In the genomic region with DNA sequence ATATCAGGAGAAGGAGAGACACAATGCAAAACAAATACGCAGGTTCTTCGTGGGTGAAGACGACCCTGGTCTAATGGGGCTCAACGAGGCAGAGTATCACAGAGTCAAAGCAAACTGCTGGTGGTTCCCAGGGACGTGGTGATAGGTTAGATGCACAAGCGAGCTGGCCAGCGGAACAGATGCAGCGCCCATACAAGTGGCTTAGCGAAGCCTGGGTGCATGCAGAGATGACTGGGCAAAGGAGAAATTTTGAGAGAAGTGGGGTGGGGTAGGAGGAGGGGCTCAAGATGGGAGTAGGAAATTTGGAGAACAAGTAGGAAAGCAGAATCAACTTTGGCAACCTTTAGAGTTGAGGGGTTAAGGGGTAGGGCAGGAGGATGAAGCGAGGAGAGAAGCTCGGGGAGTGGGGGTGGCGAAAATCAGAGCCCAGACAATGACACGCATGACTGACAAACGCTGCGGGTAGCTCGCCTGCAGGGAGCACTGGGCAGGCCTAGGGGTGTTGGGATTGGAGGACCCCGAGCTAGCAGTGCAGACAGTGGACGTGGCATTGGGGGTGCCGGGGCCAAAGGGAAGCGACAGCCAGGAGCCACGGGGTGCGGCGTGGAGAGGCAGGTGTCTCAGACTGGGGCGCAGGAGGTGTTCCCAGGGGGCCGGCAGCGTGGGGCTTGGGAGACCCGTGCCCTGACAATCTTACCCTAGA, we compare ENCODE assay signal across 7 cellular contexts. TPM values are rescaled to one million over a fixed set of nuclear protein-coding genes. Genes with fewer than 3 reads are reported as not detected.
DNase-seq lines count a peak whose midpoint lies in the region; ATAC-seq, FAIRE-seq and TF ChIP-seq lines count a peak whose summit lies in the region.

No MANE protein-coding gene starts in this region.

- peaks cover 22% of the 10 kb centered on the region for H3K4me1 Mint-ChIP-seq in memory B cell
- H3K4me1 Mint-ChIP-seq in stimulated activated memory B cell treated with anti-CD40 and anti-IgM and Interleukin-4, amounts not matched to agents 10 μg/mL and 1 μg/mL and 100 μg/mL, for 72 hours = peaks cover 18% of the 10 kb centered on the region

- no peaks in the 10 kb centered on the region for H3K9me3 Mint-ChIP-seq in memory B cell
- no peaks in the 10 kb centered on the region for H3K9me3 Mint-ChIP-seq in stimulated activated memory B cell treated with anti-CD40 and anti-IgM and Interleukin-4, amounts not matched to agents 10 μg/mL and 1 μg/mL and 100 μg/mL, for 72 hours

- H3K27ac ChIP-seq in KOPT-K1 (ENCODE audit: low read depth, low read length, poor library complexity, severe bottlenecking) = peak overlapping the region; percentile 74

- H3K4me3 Mint-ChIP-seq in memory B cell = peak overlapping the region; percentile 94
- peak overlapping the region; percentile 94 for H3K4me3 Mint-ChIP-seq in stimulated activated memory B cell treated with anti-CD40 and anti-IgM and Interleukin-4, amounts not matched to agents 10 μg/mL and 1 μg/mL and 100 μg/mL, for 72 hours

- ATAC-seq in activated CD4-positive, CD25-positive, alpha-beta regulatory T cell treated with anti-CD3 and anti-CD28 coated beads, Interleukin-2, amount 50 U/mL, for 24 hours = peak; percentile 32 to 44
- ATAC-seq in memory B cell (ENCODE audit: low read depth) = peak; percentile 30
- ATAC-seq in stimulated activated memory B cell treated with anti-CD40 and anti-IgM and Interleukin-4, amounts not matched to agents 10 μg/mL and 1 μg/mL and 100 μg/mL, for 72 hours = peak; percentile 67

- H3K27ac Mint-ChIP-seq in memory B cell = peak overlapping the region; percentile 95
- peak overlapping the region; percentile 86 for H3K27ac Mint-ChIP-seq in stimulated activated memory B cell treated with anti-CD40 and anti-IgM and Interleukin-4, amounts not matched to agents 10 μg/mL and 1 μg/mL and 100 μg/mL, for 72 hours

- peaks cover 16% of the 10 kb centered on the region for H3K36me3 ChIP-seq in KOPT-K1 (ENCODE audit: insufficient read depth, low read length)

- H3K9me3 ChIP-seq in KOPT-K1 (ENCODE audit: insufficient read depth, low read length, poor library complexity, severe bottlenecking) = no peaks in the 10 kb centered on the region

- DNase-seq in GM12891 (ENCODE audit: insufficient read length, low spot score) (peak; percentile 35), H54 (ENCODE audit: insufficient read length, low spot score) (peak; percentile 25), ecto neural progenitor cell (ENCODE audit: low spot score) (peak; percentile 64), memory B cell (ENCODE audit: low spot score in 2 of 2) (no peak)

- H3K36me3 Mint-ChIP-seq in memory B cell = peaks cover 3% of the 10 kb centered on the region
- peaks cover 7% of the 10 kb centered on the region for H3K36me3 Mint-ChIP-seq in stimulated activated memory B cell treated with anti-CD40 and anti-IgM and Interleukin-4, amounts not matched to agents 10 μg/mL and 1 μg/mL and 100 μg/mL, for 72 hours

- no peaks in the 10 kb centered on the region for H3K27me3 Mint-ChIP-seq in memory B cell
- no peaks in the 10 kb centered on the region for H3K27me3 Mint-ChIP-seq in stimulated activated memory B cell treated with anti-CD40 and anti-IgM and Interleukin-4, amounts not matched to agents 10 μg/mL and 1 μg/mL and 100 μg/mL, for 72 hours

- FAIRE-seq in GM12891 (lab: Jason Lieb, UNC) = peak; percentile 50
- peak; percentile 15 for FAIRE-seq in H54 (lab: Jason Lieb, UNC)

- no peak; the same call in 1 of the 2 replicates for TF ChIP-seq POLR2A in GM12891 (IDR thresholded peaks at IDR 0.05; ENCODE audit: low read depth, low read length)
- no peak for TF ChIP-seq POLR2A in H54 (IDR thresholded peaks at IDR 0.05; ENCODE audit: low read depth, low read length)

TF ChIP-seq in GM12891, 5 proteins besides CTCF, POLR2A, EP300 and RAD21:
- TF ChIP-seq POLR2AphosphoS5 (IDR thresholded peaks at IDR 0.05; ENCODE audit: low read depth, low read length) (peak; percentile 49), TAF1 (IDR thresholded peaks at IDR 0.05; ENCODE audit: low read depth, low read length) (no peak; the same call in 1 of the 2 replicates), POU2F2 (IDR thresholded peaks at IDR 0.05; ENCODE audit: low read depth, low read length) (peak; percentile 39; the same call in 1 of the 2 replicates), PAX5 (IDR thresholded peaks at IDR 0.05; ENCODE audit: insufficient read depth, low read length, severe bottlenecking) (no peak), SPI1 (IDR thresholded peaks at IDR 0.05; ENCODE audit: low read depth, low read length) (no peak)

RNA-seq across cellular contexts. Expression of a gene that starts 0.5 kb away (rescaled TPM):
- 60.8 TPM for polyA plus RNA-seq in GM12891 (2012; ENCODE audit: low read depth, missing spikeins)

Comparison
In these comparisons a context has a peak if more than half of its experiments do, and no peak if none do; other contexts are left out.
1. DNase-seq: peak in GM12891 (single experiment), H54 (single experiment) and ecto neural progenitor cell (single experiment); none in memory B cell (0 of 2).
2. Peak in every context shown above with its lines, with median percentiles within 50 percentile points of each other: ATAC-seq.